8 cellular contexts compared by ENCODE assay signal in genomic region chrX:115898382-115899001, GRCh38.
A peak's percentile ranks its signal among the peaks of the same experiment; 100 is the strongest.
DNase-seq lines count a peak whose midpoint lies in the region; ATAC-seq, FAIRE-seq and TF ChIP-seq lines count a peak whose summit lies in the region.

No MANE protein-coding gene starts in this region.

- H3K9me3 ChIP-seq in OCI-LY3 (ENCODE audit: insufficient read depth, low read length) (no peaks in the 10 kb centered on the region), aorta (ENCODE audit: control insufficient read depth, low read length) (peaks cover 5% of the 10 kb centered on the region), left ventricle myocardium inferior (replicated peaks) (no peaks in the 10 kb centered on the region)

- FAIRE-seq in RCC 7860 (lab: Jason Lieb, UNC) = no peak

- no peaks in the 10 kb centered on the region for H3K79me2 ChIP-seq in OCI-LY3 (ENCODE audit: low read length)

- intact Hi-C loops in aorta (cut with DNase I) = no loop called here
- intact Hi-C loops in left ventricle myocardium inferior (cut with micrococcal nuclease) = no loop called here

- H3K27me3 ChIP-seq in OCI-LY3 (ENCODE audit: low read depth, low read length) (no peaks in the 10 kb centered on the region), aorta (ENCODE audit: control insufficient read depth in 1 of 2, insufficient read depth in 2 of 2, low read length in 1 of 2) (no peaks in the 10 kb centered on the region), left ventricle myocardium inferior (ENCODE audit: low read depth) (no peaks in the 10 kb centered on the region)

- no peak overlapping the region for H3K9ac ChIP-seq in OCI-LY3 (ENCODE audit: low read length)

- H2AFZ ChIP-seq in OCI-LY3 (ENCODE audit: low read depth, low read length) = 0 out of 2 replicates have a peak overlapping the region, but pooled peaks have one; percentile 25

- WGBS in aorta, 2 donors = 79 to 93% methylated on average over 8 of the region's 8 CpGs

- peaks cover 10% of the 10 kb centered on the region for H3K4me1 ChIP-seq in OCI-LY3 (ENCODE audit: low read length)
- no peaks in the 10 kb centered on the region for H3K4me1 ChIP-seq in aorta (ENCODE audit: control insufficient read depth in 1 of 2, insufficient read depth in 2 of 2, low read length in 2 of 2)
- H3K4me1 ChIP-seq in left ventricle myocardium inferior = no peaks in the 10 kb centered on the region

- no peaks in the 10 kb centered on the region for H4K20me1 ChIP-seq in OCI-LY3 (ENCODE audit: insufficient read depth, low read length)

- H3K4me3 ChIP-seq in OCI-LY3 (ENCODE audit: low read length) (no peak overlapping the region), aorta (ENCODE audit: low read length in 2 of 2) (no peak overlapping the region), left ventricle myocardium inferior (no peak overlapping the region)

- peak; percentile 80 for ATAC-seq in GM18861 (IDR thresholded peaks at IDR 0.05; ENCODE audit: unreplicated experiment)
- ATAC-seq in HG03175 (IDR thresholded peaks at IDR 0.05; ENCODE audit: unreplicated experiment) = peak; percentile 84
- peak; percentile 15 for ATAC-seq in aorta (ENCODE audit: low FRiP score)

- DNase-seq in Ammon's horn (ENCODE audit: low spot score) = peak; percentile 77
- DNase-seq in germinal center (ENCODE audit: low spot score) = peak; percentile 23
- DNase-seq in aorta = peak; percentile 78 to 79
- DNase-seq in left ventricle myocardium inferior = no peak
- no peak for DNase-seq in RCC 7860 (ENCODE audit: low spot score)

- peak; percentile 43 for TF ChIP-seq CTCF in OCI-LY3 (IDR thresholded peaks at IDR 0.05; ENCODE audit: low read depth, low read length)
- TF ChIP-seq CTCF in left ventricle myocardium inferior (IDR thresholded peaks at IDR 0.05; ENCODE audit: borderline replicate concordance) = no peak

- no peaks in the 10 kb centered on the region for H3K36me3 ChIP-seq in OCI-LY3 (replicated peaks; ENCODE audit: low read depth, low read length)
- H3K36me3 ChIP-seq in aorta (ENCODE audit: control insufficient read depth in 1 of 2, insufficient read depth in 2 of 2, low read length in 1 of 2) = no peaks in the 10 kb centered on the region
- no peaks in the 10 kb centered on the region for H3K36me3 ChIP-seq in left ventricle myocardium inferior

- peak overlapping the region; percentile 36 for H3K4me2 ChIP-seq in OCI-LY3 (ENCODE audit: low read length)

- H3K27ac ChIP-seq in OCI-LY3 (ENCODE audit: low read length) (no peak overlapping the region), aorta (ENCODE audit: low read depth in 1 of 2, low read length in 2 of 2) (no peak overlapping the region), left ventricle myocardium inferior (replicated peaks) (no peak overlapping the region)

Comparison
In these comparisons a context has a peak if more than half of its experiments do, and no peak if none do; other contexts are left out.
1. DNase-seq: peak in Ammon's horn (single experiment), germinal center (single experiment) and aorta (2 of 2); none in left ventricle myocardium inferior (single experiment) and RCC 7860 (single experiment).
2. ATAC-seq: peak in every context shown above with its lines; median percentile 84 in HG03175; 80 in GM18861; 15 in aorta.